ENCODE assay signal across 21 cellular contexts in genomic region chr1:47623174-47623940, GRCh38.
"Had no signal": no experiment of that assay in that cellular context is flagged by ENCODE, and none has a peak within 500 bp of the region (broad histone marks: within the 10 kb centered on the region; RNA-seq: fewer than 3 reads in every experiment).

No MANE protein-coding gene starts in this region.

- DNase-seq: activated B cell treated with CpG ODN at 0.5 μM for 24 hours; activated CD4-positive, alpha-beta T cell treated with anti-CD3 and anti-CD28 coated beads for 36 hours; activated CD4-positive, alpha-beta T cell treated with anti-CD3 and anti-CD28 coated beads, Interleukin-2, amount 50 U/mL, for 4 hours; activated naive CD4-positive, alpha-beta T cell; activated naive CD8-positive, alpha-beta T cell treated with anti-CD3 and anti-CD28 coated beads for 36 hours; activated T-cell treated with anti-CD3 and anti-CD28 coated beads, Interleukin-2, amount 50 U/mL, for 1 hour; foreskin fibroblast; kidney glomerular epithelial cell; left lung; mammary epithelial cell; nucleus accumbens; small intestine; stimulated activated CD4-positive, alpha-beta T cell treated with anti-CD3 and anti-CD28 coated beads, Interleukin-2, amount 100 ng/mL, for 24 hours; stimulated activated naive CD4-positive, alpha-beta T cell; SW 1271; T-helper 17 cell had no signal

- FAIRE-seq: small intestine had no signal

- H3K4me1 Mint-ChIP-seq: activated B cell treated with CpG ODN at 0.5 μM for 24 hours; activated CD4-positive, alpha-beta T cell treated with anti-CD3 and anti-CD28 coated beads for 36 hours; activated naive CD8-positive, alpha-beta T cell treated with anti-CD3 and anti-CD28 coated beads for 36 hours; T-helper 17 cell had no signal

- ATAC-seq: activated CD4-positive, alpha-beta T cell treated with anti-CD3 and anti-CD28 coated beads for 36 hours; left lung; sciatic nerve; T-helper 17 cell had no signal

- H3K36me3 Mint-ChIP-seq: activated naive CD8-positive, alpha-beta T cell treated with anti-CD3 and anti-CD28 coated beads for 36 hours had no signal

- H3K4me3 Mint-ChIP-seq: activated B cell treated with CpG ODN at 0.5 μM for 24 hours; activated CD4-positive, alpha-beta T cell treated with anti-CD3 and anti-CD28 coated beads for 36 hours; activated naive CD8-positive, alpha-beta T cell treated with anti-CD3 and anti-CD28 coated beads for 36 hours; T-helper 17 cell had no signal

- H3K36me3 ChIP-seq: breast epithelium, colonic mucosa, left lung, thoracic aorta had no signal

- H3K27ac ChIP-seq: breast epithelium, colonic mucosa, left lung, SK-N-MC, thoracic aorta had no signal

- H3K9me3 ChIP-seq: breast epithelium, colonic mucosa, left lung, thoracic aorta had no signal

- H3K9me3 Mint-ChIP-seq: activated B cell treated with CpG ODN at 0.5 μM for 24 hours; activated naive CD8-positive, alpha-beta T cell treated with anti-CD3 and anti-CD28 coated beads for 36 hours had no signal

- H3K27ac Mint-ChIP-seq: activated B cell treated with CpG ODN at 0.5 μM for 24 hours; activated CD4-positive, alpha-beta T cell treated with anti-CD3 and anti-CD28 coated beads for 36 hours; activated naive CD8-positive, alpha-beta T cell treated with anti-CD3 and anti-CD28 coated beads for 36 hours; T-helper 17 cell had no signal

- H3K4me3 ChIP-seq: breast epithelium, colonic mucosa, left lung, SK-N-MC, thoracic aorta had no signal

- H3K27me3 ChIP-seq: colonic mucosa, left lung had no signal

- H3K4me1 ChIP-seq: breast epithelium, colonic mucosa, left lung had no signal
